22 cellular contexts compared by ENCODE assay signal in the genomic region with DNA sequence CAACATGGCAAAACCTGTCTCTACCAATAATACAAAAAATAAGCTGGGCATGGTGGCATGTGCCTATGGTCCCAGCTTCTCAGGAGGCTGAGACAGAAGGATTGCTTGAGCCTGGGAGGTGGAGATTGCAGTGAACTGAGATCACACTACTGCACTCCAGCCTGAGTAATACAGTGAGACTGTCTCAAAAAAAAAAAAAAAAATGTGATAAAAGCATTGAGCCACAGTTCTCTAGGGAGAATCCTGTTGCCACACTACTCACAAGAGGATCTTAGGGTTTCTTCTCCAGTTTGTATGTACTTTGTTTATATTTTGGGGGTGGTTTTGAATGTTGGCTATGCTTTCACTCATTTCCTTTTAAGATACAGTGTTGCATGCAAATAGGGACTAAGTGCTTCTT.
"Had no signal": no experiment of that assay in that cellular context is flagged by ENCODE, and none has a peak within 500 bp of the region (broad histone marks: within the 10 kb centered on the region; RNA-seq: fewer than 3 reads in every experiment).

No MANE protein-coding gene starts in this region.

- H3K27me3 ChIP-seq: ascending aorta, esophagus muscularis mucosa, spleen had no signal

- DNase-seq: activated CD4-positive, alpha-beta T cell treated with anti-CD3 and anti-CD28 coated beads for 1 hour; activated CD8-positive, alpha-beta memory T cell treated with anti-CD3 and anti-CD28 coated beads for 24 hours; activated CD8-positive, alpha-beta memory T cell treated with anti-CD3 and anti-CD28 coated beads, Interleukin-2, amount 50 U/mL, for 48 hours; activated effector memory CD4-positive, alpha-beta T cell treated with Interleukin-2 at 50 U/mL for 16 hours; activated naive CD4-positive, alpha-beta T cell treated with anti-CD3 and anti-CD28 coated beads, Interleukin-2, amount 10 ng/mL, durations not matched to agents 7 days and 5 days; activated T-cell treated with anti-CD3 and anti-CD28 coated beads, Interleukin-2, amount 50 U/mL, for 48 hours; effector CD8-positive, alpha-beta T cell; hypothalamus; spleen; stimulated activated CD4-positive, alpha-beta T cell treated with anti-CD3 and anti-CD28 coated beads, Interleukin-4, amount 100 ng/mL, for 4 hours; stimulated activated naive B cell treated with anti-CD40 and anti-IgM and Interleukin-4, amounts not matched to agents 10 μg/mL and 1 μg/mL and 100 μg/mL, for 72 hours; SW 1271; T-helper 2 cell; WERI-Rb-1 had no signal

- H3K9me3 ChIP-seq: ascending aorta, esophagus muscularis mucosa had no signal

- ATAC-seq: sciatic nerve had no signal

- H3K4me1 ChIP-seq: ascending aorta, esophagus muscularis mucosa, parathyroid adenoma, spleen had no signal

- H3K4me3 ChIP-seq: ascending aorta, esophagus muscularis mucosa, lung, spleen had no signal

- H3K79me2 ChIP-seq: parathyroid adenoma had no signal

- FAIRE-seq: bronchial epithelial cell, endothelial cell of umbilical vein, keratinocyte had no signal

- H2AFZ ChIP-seq: parathyroid adenoma had no signal

- H3K9ac ChIP-seq: parathyroid adenoma had no signal

- H3K27ac ChIP-seq: ascending aorta, esophagus muscularis mucosa, parathyroid adenoma, spleen, WERI-Rb-1 had no signal
